In genomic region chr18:21131698-21132230, GRCh38 we compare ENCODE assay signal across 15 cellular contexts. TPM values are rescaled to one million over a fixed set of nuclear protein-coding genes. Genes with fewer than 3 reads are reported as not detected.
A peak's percentile ranks its signal among the peaks of the same experiment; 100 is the strongest.
DNase-seq lines count a peak whose midpoint lies in the region; ATAC-seq, FAIRE-seq and TF ChIP-seq lines count a peak whose summit lies in the region.
"Had no signal": no experiment of that assay in that cellular context is flagged by ENCODE, and none has a peak within 500 bp of the region (broad histone marks: within the 10 kb centered on the region; RNA-seq: fewer than 3 reads in every experiment).

No MANE protein-coding gene starts in this region.

- ATAC-seq in HepG2 (no peak), right lobe of liver (no peak), heart left ventricle (no peak)
- ATAC-seq: CD8-positive, alpha-beta T cell had no signal

- no peak overlapping the region for H3K14ac ChIP-seq in H1 (ENCODE audit: insufficient read length)

- no peak overlapping the region for H3K4me3 ChIP-seq in HepG2 (replicated peaks in 1 of 3; ENCODE audit: insufficient read depth in 1 of 3, low read depth in 2 of 3, low read length in 3 of 3)
- H3K4me3 ChIP-seq in right lobe of liver = no peak overlapping the region
- H3K4me3 ChIP-seq in H1 (ENCODE audit: extremely low read depth in 1 of 4, insufficient read depth in 2 of 4, low read depth in 3 of 4, low read length in 4 of 4) = no peak overlapping the region
- peak overlapping the region; percentile 8 to 19 for H3K4me3 ChIP-seq in testis
- no peak overlapping the region for H3K4me3 ChIP-seq in brain microvascular endothelial cell (ENCODE audit: low read depth, low read length)
- no peak overlapping the region for H3K4me3 ChIP-seq in heart left ventricle
- H3K4me3 ChIP-seq: BLaER1 treated with 17β-estradiol and CSF1 and Interleukin-3, amounts not matched to agents 10 nM and 100 nM had no signal

- no peak overlapping the region for H3K9ac ChIP-seq in HepG2 (ENCODE audit: insufficient read depth, low read depth, low read length)
- no peak overlapping the region for H3K9ac ChIP-seq in H1 (replicated peaks in 1 of 4; ENCODE audit: extremely low read depth in 1 of 4, low read depth in 3 of 4, low read length in 3 of 4)
- H3K9ac ChIP-seq: BLaER1 treated with 17β-estradiol and CSF1 and Interleukin-3, amounts not matched to agents 10 nM and 100 nM had no signal

- H2BK5ac ChIP-seq in H1 (ENCODE audit: low read depth, low read length) = no peak overlapping the region

- H2BK12ac ChIP-seq in H1 (ENCODE audit: low read depth, low read length) = no peak overlapping the region

- H4K91ac ChIP-seq in H1 (replicated peaks; ENCODE audit: insufficient read length, low read length) = no peak overlapping the region

- H2AFZ ChIP-seq in HepG2 (ENCODE audit: low read length) (no peak overlapping the region), H1 (ENCODE audit: low read length) (peak overlapping the region; percentile 81; the same call in 1 of the 2 replicates)

- H3K79me2 ChIP-seq in HepG2 (ENCODE audit: insufficient read depth, low read length) = no peaks in the 10 kb centered on the region
- no peaks in the 10 kb centered on the region for H3K79me2 ChIP-seq in H1 (ENCODE audit: control insufficient read depth in 1 of 2, insufficient read depth in 2 of 2, low read length in 2 of 2)

- H2AK5ac ChIP-seq in H1 (ENCODE audit: low read depth, low read length) = no peak overlapping the region

- no peaks in the 10 kb centered on the region for H3K9me3 ChIP-seq in HepG2 (ENCODE audit: low read length)
- H3K9me3 ChIP-seq in right lobe of liver = no peaks in the 10 kb centered on the region
- peaks cover 0 to 9% of the 10 kb centered on the region in 2 experiments; a peak in 1 of 4 replicates for H3K9me3 ChIP-seq in H1 (ENCODE audit: insufficient read depth in 2 of 2, low read depth in 1 of 2, low read length in 1 of 2)
- H3K9me3 ChIP-seq in testis = no peaks in the 10 kb centered on the region
- H3K9me3 ChIP-seq in heart left ventricle = no peaks in the 10 kb centered on the region

- H3K4me2 ChIP-seq in HepG2 (ENCODE audit: low read depth, low read length) (no peak overlapping the region), H1 (ENCODE audit: insufficient read depth in 1 of 2, low read depth in 2 of 2, low read length in 2 of 2) (no peak overlapping the region)
- H3K4me2 ChIP-seq: BLaER1 treated with 17β-estradiol and CSF1 and Interleukin-3, amounts not matched to agents 10 nM and 100 nM had no signal

- POLR2A ChIA-PET in HepG2 (lab: Yijun Ruan, JAX) = no interaction called here
- POLR2A ChIA-PET in H1 (lab: Charles Lee; ENCODE audit: partially characterized antibody) = no interaction called here

- no peak overlapping the region for H3K56ac ChIP-seq in H1 (replicated peaks; ENCODE audit: insufficient read length, low read depth, low read length)

- CTCF ChIA-PET in HepG2 (lab: Yijun Ruan, JAX; ENCODE audit: low intra/inter-chr PET ratio, low total read pairs) (no interaction called here), H1 (lab: Charles Lee; ENCODE audit: partially characterized antibody) (interaction anchor here (1.1 to 1.2 kb wide), 2 partner anchors 48 to 60 kb away, joined by 3 to 4 read pairs; no protein-coding TSS in a partner anchor)

- no TSS peak for BruUV-seq in HepG2 (replicated peaks; lab: Mats Ljungman, UMichigan)

- TF ChIP-seq POLR2A in HepG2 (IDR thresholded peaks at IDR 0.05; ENCODE audit: insufficient read depth in 1 of 2, low read depth in 2 of 2, low read length in 2 of 2) = no peak
- no peak for TF ChIP-seq POLR2A in right lobe of liver (IDR thresholded peaks at IDR 0.05)
- TF ChIP-seq POLR2A in H1 (IDR thresholded peaks at IDR 0.05; ENCODE audit: control extremely low read depth in 1 of 2, low read depth in 2 of 2, low read length in 2 of 2) = no peak
- TF ChIP-seq POLR2A in testis (IDR thresholded peaks at IDR 0.05) = peak; percentile 21
- TF ChIP-seq POLR2A in heart left ventricle (IDR thresholded peaks at IDR 0.05) = no peak

- no peak overlapping the region for H2BK20ac ChIP-seq in H1 (ENCODE audit: low read length)

- H4K8ac ChIP-seq in H1 (ENCODE audit: extremely low read depth, insufficient read depth, low read length) = no peak overlapping the region

- H3K18ac ChIP-seq in H1 (ENCODE audit: extremely low read depth, low read length) = no peak overlapping the region

- 73% methylated on average over 9 of the region's 10 CpGs for WGBS in HepG2 (ENCODE audit: low lambda C conversion rate)
- WGBS in right lobe of liver (ENCODE audit: insufficient coverage, low coverage, low lambda C conversion rate, missing lambda C conversion rate) = 85% methylated on average over 6 of the region's 10 CpGs
- WGBS in H1 (ENCODE audit: extremely low coverage in 1 of 2, insufficient coverage in 1 of 2, insufficient read length in 1 of 2, insufficient replicate concordance in 2 of 2, low coverage in 1 of 2, low lambda C conversion rate in 2 of 2, missing lambda C conversion rate in 1 of 2), 2 experiments = 95% methylated on average over 10 of the region's 10 CpGs; no CpG with 5 or more reads in 1 of the 2 experiments
- 74 to 75% methylated on average over 9 to 10 of the region's 10 CpGs for WGBS in testis, 2 donors
- WGBS in heart left ventricle, 4 donors = 88 to 96% (median 95%) methylated on average over 10 of the region's 10 CpGs

- H3K27me3 ChIP-seq in HepG2 (ENCODE audit: control insufficient read depth in 1 of 2, insufficient read depth in 2 of 2, low read length in 2 of 2) (peaks cover 0 to 3% of the 10 kb centered on the region in 2 experiments; a peak in 1 of 5 replicates), right lobe of liver (no peaks in the 10 kb centered on the region), H1 (replicated peaks in 1 of 4; ENCODE audit: control insufficient read depth in 3 of 4, extremely low read depth in 1 of 4, insufficient read depth in 3 of 4, low read length in 3 of 4) (no peaks in the 10 kb centered on the region), testis (no peaks in the 10 kb centered on the region), brain microvascular endothelial cell (replicated peaks) (no peaks in the 10 kb centered on the region), heart left ventricle (no peaks in the 10 kb centered on the region)
- H3K27me3 ChIP-seq: BLaER1 treated with 17β-estradiol and CSF1 and Interleukin-3, amounts not matched to agents 10 nM and 100 nM had no signal

- H2BK120ac ChIP-seq in H1 (replicated peaks; ENCODE audit: low read depth, low read length) = no peak overlapping the region

- intact Hi-C loops in HepG2 (cut with micrococcal nuclease; ENCODE audit: unreplicated experiment) (no loop called here), right lobe of liver (cut with DNase I) (no loop called here), testis (cut with DNase I; ENCODE audit: low total_unique reads) (no loop called here), heart left ventricle (cut with DNase I) (loop anchor here in 4 of 10 donors (10.0 kb wide), 2 partner anchors 117 to 157 kb away; no protein-coding TSS in a partner anchor)

- H3K79me1 ChIP-seq in H1 (ENCODE audit: low read depth, low read length) = no peaks in the 10 kb centered on the region

- FAIRE-seq in HepG2 (lab: Jason Lieb, UNC) (no peak), H1 (lab: Jason Lieb, UNC) (no peak)
- FAIRE-seq: GM12891, GM19239, H54 had no signal

- H3K4me1 ChIP-seq in HepG2 (ENCODE audit: insufficient read depth, low read length) (no peaks in the 10 kb centered on the region), right lobe of liver (no peaks in the 10 kb centered on the region), H1 (replicated peaks in 1 of 4; ENCODE audit: control insufficient read depth in 3 of 4, insufficient read depth in 4 of 4, low read length in 3 of 4) (no peaks in the 10 kb centered on the region), testis (peaks cover 7% of the 10 kb centered on the region), heart left ventricle (peaks cover 0 to 15% (median 0%) of the 10 kb centered on the region in 12 donors)

- no peak for TF ChIP-seq EP300 in HepG2 (IDR thresholded peaks at IDR 0.05; ENCODE audit: low read depth in 2 of 2, low read length in 2 of 2)
- no peak for TF ChIP-seq EP300 in HepG2 (CRISPR knock-in tag; IDR thresholded peaks at IDR 0.05; ENCODE audit: borderline replicate concordance)
- no peak for TF ChIP-seq EP300 in H1 (IDR thresholded peaks at IDR 0.05; ENCODE audit: borderline replicate concordance in 1 of 2, low read depth in 2 of 2, low read length in 2 of 2)

- H3K36me3 ChIP-seq in HepG2 (replicated peaks in 1 of 2; ENCODE audit: control insufficient read depth in 1 of 2, insufficient read depth in 2 of 2, low read length in 2 of 2) (no peaks in the 10 kb centered on the region), right lobe of liver (no peaks in the 10 kb centered on the region), H1 (ENCODE audit: control insufficient read depth in 2 of 4, insufficient read depth in 4 of 4, low read length in 3 of 4) (no peaks in the 10 kb centered on the region), testis (ENCODE audit: low read depth, missing control alignments) (no peaks in the 10 kb centered on the region), brain microvascular endothelial cell (replicated peaks) (no peaks in the 10 kb centered on the region), heart left ventricle (no peaks in the 10 kb centered on the region)
- H3K36me3 ChIP-seq: BLaER1 treated with 17β-estradiol and CSF1 and Interleukin-3, amounts not matched to agents 10 nM and 100 nM had no signal

- TF ChIP-seq CTCF in HepG2 (CRISPR knock-in tag; IDR thresholded peaks at IDR 0.05) (no peak), right lobe of liver (IDR thresholded peaks at IDR 0.05) (no peak), H1 (IDR thresholded peaks at IDR 0.05; ENCODE audit: control extremely low read depth in 1 of 3, insufficient read depth in 1 of 3, low read depth in 1 of 3, low read length in 3 of 3) (no peak), testis (IDR thresholded peaks at IDR 0.05) (no peak), brain microvascular endothelial cell (IDR thresholded peaks at IDR 0.05; ENCODE audit: low read depth, low read length, missing control alignments) (no peak), GM10266 (IDR thresholded peaks at IDR 0.05; ENCODE audit: control insufficient read depth, insufficient read depth, low read depth, missing control alignments) (no peak), heart left ventricle (IDR thresholded peaks at IDR 0.05) (no peak)

- H4K5ac ChIP-seq in H1 (ENCODE audit: insufficient read length, low read depth, low read length) = no peak overlapping the region

- H4K20me1 ChIP-seq in HepG2 (ENCODE audit: insufficient read depth, low read length) (no peaks in the 10 kb centered on the region), H1 (replicated peaks in 1 of 2; ENCODE audit: control insufficient read depth in 1 of 2, insufficient read depth in 2 of 2, low read length in 2 of 2) (no peaks in the 10 kb centered on the region)
- H4K20me1 ChIP-seq: BLaER1 treated with 17β-estradiol and CSF1 and Interleukin-3, amounts not matched to agents 10 nM and 100 nM had no signal

- H3K27ac ChIP-seq in HepG2 (ENCODE audit: extremely low read length, insufficient read depth, low read length) = no peak overlapping the region
- no peak overlapping the region for H3K27ac ChIP-seq in right lobe of liver
- no peak overlapping the region for H3K27ac ChIP-seq in H1 (ENCODE audit: low read depth, low read length)
- peak overlapping the region in 1 of 2 donors; percentile 54 for H3K27ac ChIP-seq in testis
- no peak overlapping the region for H3K27ac ChIP-seq in brain microvascular endothelial cell
- H3K27ac ChIP-seq in heart left ventricle = no peak overlapping the region
- H3K27ac ChIP-seq: BLaER1 treated with 17β-estradiol and CSF1 and Interleukin-3, amounts not matched to agents 10 nM and 100 nM had no signal

- in situ Hi-C loops in HepG2 (cut with HindIII; ENCODE audit: extremely low pct_ligation_motif_present, low pct_unique_long_range_greater_than_20kb) (no loop called here), brain microvascular endothelial cell (cut with HindIII; ENCODE audit: low pct_ligation_motif_present, low sequenced_read_pairs) (no loop called here)

- H3K23ac ChIP-seq in H1 (ENCODE audit: insufficient read length) = no peak overlapping the region

- TF ChIP-seq RAD21 in HepG2 (CRISPR knock-in tag; IDR thresholded peaks at IDR 0.05) (no peak), H1 (IDR thresholded peaks at IDR 0.05 in 1 of 2, conservative IDR thresholded peaks at IDR 0.05 in 1 of 2; ENCODE audit: low read depth in 2 of 2, low read length in 2 of 2) (no peak)

- H3K23me2 ChIP-seq in H1 (ENCODE audit: low read depth, low read length) = no peaks in the 10 kb centered on the region; the same call in 1 of the 2 replicates

- DNase-seq in HepG2 (ENCODE audit: low spot score) (no peak), right lobe of liver (no peak), H1 (ENCODE audit: low read depth in 1 of 2, low spot score in 2 of 2) (no peak), testis (peak; percentile 65), brain microvascular endothelial cell (no peak), GM10266 (ENCODE audit: extremely low spot score) (no peak), heart left ventricle (no peak)
- DNase-seq: Calu3; CD8-positive, alpha-beta T cell; DMS79 treated with DMSO at 0.1 percent for 48 hours; HCEC 1CT had no signal

- H3K4ac ChIP-seq in H1 (replicated peaks; ENCODE audit: insufficient read length, low read depth, low read length) = no peak overlapping the region

- no peak overlapping the region for H2BK15ac ChIP-seq in H1 (ENCODE audit: low read length)

RNA-seq across cellular contexts. Expression of gene ROCK1, which starts 20.2 kb away (rescaled TPM):
- total RNA-seq in HepG2 (2016; rRNA removed; fragmentation: Illumina TruSeq; extraction: Trizol) (27.2 and 37.8 TPM in 2 replicates), right lobe of liver (10 to 100 TPM; 17.1 to 23.2 (median 21.6) TPM), testis (10 to 100 TPM; 43.1 to 46.3 TPM), heart left ventricle (10 to 100 TPM; 25.1 to 46.2 (median 37.8) TPM)
- 4.3 and 6.2 TPM in 2 replicates for total RNA-seq in HepG2 (2016; cell fraction: cytosol; rRNA removed; fragmentation: Illumina TruSeq; extraction: Trizol; ENCODE audit: low read depth)
- total RNA-seq in HepG2 (2016; cell fraction: insoluble cytoplasmic fraction; rRNA removed; fragmentation: Illumina TruSeq; extraction: Trizol) = 27.0 and 36.7 TPM in 2 replicates
- total RNA-seq in HepG2 (2016; cell fraction: membrane; rRNA removed; fragmentation: Illumina TruSeq; extraction: Trizol) = 8.7 and 9.5 TPM in 2 replicates
- total RNA-seq in HepG2 (2016; cell fraction: nucleus; rRNA removed; fragmentation: Illumina TruSeq; extraction: Trizol) = 38.5 and 44.6 TPM in 2 replicates
- polyA plus RNA-seq in HepG2 (2011; rRNA removed) (5.9 and 10.5 TPM in 2 replicates), H1 (2011; rRNA removed) (4.2 TPM in 2 replicates), testis (ENCODE audit: insufficient read depth, low read depth, low replicate concordance) (9.6 TPM), heart left ventricle (10 to 100 TPM; 14.1 to 28.5 TPM)
- polyA plus RNA-seq in HepG2 (2011; cell fraction: cytosol; rRNA removed) = 1.5 and 3.2 TPM in 2 replicates
- 7.3 and 8.0 TPM in 2 replicates for polyA plus RNA-seq in HepG2 (2011; cell fraction: nucleus; rRNA removed)
- 14.8 and 19.8 TPM in 2 replicates for polyA plus RNA-seq in HepG2 (2012)
- polyA plus RNA-seq in HepG2 (2016; cell fraction: cytosol; fragmentation: Illumina TruSeq; extraction: Trizol; ENCODE audit: low read depth) = 0.23 and 0.31 TPM in 2 replicates
- polyA plus RNA-seq in HepG2 (2016; cell fraction: insoluble cytoplasmic fraction; fragmentation: Illumina TruSeq; extraction: Trizol; ENCODE audit: low read depth) = 27.9 and 29.2 TPM in 2 replicates
- 1.2 and 1.7 TPM in 2 replicates for polyA plus RNA-seq in HepG2 (2016; cell fraction: membrane; fragmentation: Illumina TruSeq; extraction: Trizol; ENCODE audit: low read depth)
- polyA plus RNA-seq in HepG2 (2016; cell fraction: nucleus; fragmentation: Illumina TruSeq; extraction: Trizol; ENCODE audit: insufficient read depth, low read depth) = 39.5 and 43.8 TPM in 2 replicates
- 5.9 and 10.2 TPM in 2 replicates for polyA minus RNA-seq in HepG2 (2011; rRNA and poly(A)+ RNA removed; ENCODE audit: low replicate concordance)
- 12.1 and 13.3 TPM in 2 replicates for polyA minus RNA-seq in HepG2 (2011; cell fraction: cytosol; rRNA and poly(A)+ RNA removed)
- polyA minus RNA-seq in HepG2 (2011; cell fraction: nucleus; rRNA and poly(A)+ RNA removed) = 80.5 and 92.5 TPM in 2 replicates
- 46.0 and 48.9 TPM in 2 replicates for total RNA-seq in H1 (2021; fragmentation: NEBNext Ultra II Directional; extraction: Animal tissue kit (Norgen Biotek cat#: 25700))
- polyA plus RNA-seq in H1 (2011; cell fraction: cytosol; rRNA removed) = 8.6 TPM
- 9.4 TPM for polyA plus RNA-seq in H1 (2011; cell fraction: nucleus; rRNA removed)
- polyA plus RNA-seq in H1 (2012, experiment 1 of 2) = 13.6 to 33.5 TPM (median 17.2 TPM) in 4 replicates
- polyA plus RNA-seq in H1 (2012, experiment 2 of 2) = 1.1 TPM
- 36.9 TPM for polyA plus RNA-seq in H1 (2013, experiment 1 of 2)
- polyA plus RNA-seq in H1 (2013, experiment 2 of 2) = 32.5 TPM
- 18.3 and 24.9 TPM in 2 replicates for polyA minus RNA-seq in H1 (2011; rRNA and poly(A)+ RNA removed)
- polyA minus RNA-seq in H1 (2011; cell fraction: cytosol; rRNA and poly(A)+ RNA removed) = 15.1 TPM
- polyA minus RNA-seq in H1 (2011; cell fraction: nucleus; rRNA and poly(A)+ RNA removed) = 63.4 TPM

Comparison
In these comparisons a context has a peak if more than half of its experiments do, and no peak if none do; other contexts are left out.
1. H3K4me3 ChIP-seq: peak in testis (2 of 2); none in HepG2 (0 of 3), right lobe of liver (0 of 3), H1 (0 of 4), brain microvascular endothelial cell (single experiment) and heart left ventricle (0 of 12).